ENCODE assay signal across 8 cellular contexts in genomic region chr1:8121261-8122159, GRCh38.
DNase-seq lines count a peak whose midpoint lies in the region; ATAC-seq and TF ChIP-seq lines count a peak whose summit lies in the region.

No MANE protein-coding gene starts in this region.

- H3K4me3 ChIP-seq in PC-9 (peak overlapping the region; percentile 28; the same call in 1 of the 2 replicates), fibroblast of lung (replicated peaks in 1 of 4; ENCODE audit: control extremely low read depth in 1 of 4, insufficient read depth in 1 of 4, low read depth in 3 of 4, low read length in 4 of 4) (no peak overlapping the region)

- no peaks in the 10 kb centered on the region for H4K20me1 ChIP-seq in PC-9 (ENCODE audit: insufficient read depth)
- H4K20me1 ChIP-seq in fibroblast of lung (ENCODE audit: control insufficient read depth, extremely low read depth, insufficient read depth, low read length): no peaks in the 10 kb centered on the region

- H3K4me1 ChIP-seq in PC-9 (replicated peaks; ENCODE audit: insufficient read depth): peaks cover 79% of the 10 kb centered on the region
- H3K4me1 ChIP-seq in fibroblast of lung (ENCODE audit: control insufficient read depth, extremely low read depth, insufficient read depth, low read length): peaks cover 26% of the 10 kb centered on the region

- H3K4me2 ChIP-seq in PC-9 (peak overlapping the region; percentile 76), fibroblast of lung (ENCODE audit: extremely low read depth, insufficient read depth, low read length) (peak overlapping the region; percentile 32)

- H3K36me3 Mint-ChIP-seq in nephron progenitor cell (ENCODE audit: low read depth) (peaks cover 24% of the 10 kb centered on the region), glutamatergic neuron (ENCODE audit: unreplicated experiment) (peaks cover 14% of the 10 kb centered on the region)

- POLR2A ChIA-PET in PC-9 (lab: Charles Lee; ENCODE audit: unreplicated experiment): interaction anchor here (0.5 to 1.3 kb wide), 10 partner anchors 16 to 1633 kb away, joined by 3 to 10 read pairs (median 4); no protein-coding TSS in a partner anchor

- ATAC-seq in GM18858 (IDR thresholded peaks at IDR 0.05; ENCODE audit: unreplicated experiment): no peak

- H3K9ac ChIP-seq in fibroblast of lung (ENCODE audit: insufficient read depth, low read length): no peak overlapping the region

- intact Hi-C loops in PC-9 (cut with micrococcal nuclease; ENCODE audit: unreplicated experiment): loop anchor here (1.0 to 5.0 kb wide), 5 partner anchors 19 to 193 kb away; no protein-coding TSS in a partner anchor

- TSS peak; percentile 88 for BruUV-seq in PC-9 (replicated peaks; lab: Mats Ljungman, UMichigan)

- no peaks in the 10 kb centered on the region for H3K9me2 ChIP-seq in PC-9 (ENCODE audit: insufficient read depth)

- H3K27ac Mint-ChIP-seq in nephron progenitor cell: peak overlapping the region; percentile 99
- H3K27ac Mint-ChIP-seq in glutamatergic neuron (ENCODE audit: unreplicated experiment): no peak overlapping the region

- no peaks in the 10 kb centered on the region for H3K27me3 ChIP-seq in PC-9 (ENCODE audit: insufficient read depth, low read depth)
- no peaks in the 10 kb centered on the region for H3K27me3 ChIP-seq in fibroblast of lung (ENCODE audit: control insufficient read depth, insufficient read depth, low read length)

- H3K36me3 ChIP-seq in PC-9 (ENCODE audit: low read depth) (no peaks in the 10 kb centered on the region), fibroblast of lung (ENCODE audit: control insufficient read depth, insufficient read depth, low read length) (no peaks in the 10 kb centered on the region)

- peaks cover 56% of the 10 kb centered on the region for H3K4me1 Mint-ChIP-seq in nephron progenitor cell
- peaks cover 11% of the 10 kb centered on the region for H3K4me1 Mint-ChIP-seq in glutamatergic neuron (ENCODE audit: low read depth, unreplicated experiment)

- H2AFZ ChIP-seq in PC-9 (no peak overlapping the region), fibroblast of lung (ENCODE audit: low read length) (no peak overlapping the region)

- H3K27ac ChIP-seq in PC-9 (peak overlapping the region; percentile 100), fibroblast of lung (ENCODE audit: insufficient read depth, low read length) (peak overlapping the region; percentile 76)

- H3K79me2 ChIP-seq in PC-9 (ENCODE audit: low read depth) (no peaks in the 10 kb centered on the region), fibroblast of lung (ENCODE audit: control insufficient read depth, insufficient read depth, low read length) (no peaks in the 10 kb centered on the region)

- peaks cover 58% of the 10 kb centered on the region for H3F3A ChIP-seq in PC-9 (ENCODE audit: insufficient read depth, low read depth)

- CTCF ChIA-PET in PC-9 (lab: Charles Lee): interaction anchor here (0.6 to 1.1 kb wide), 3 partner anchors 12 to 222 kb away, joined by 4 to 5 read pairs (median 4); no protein-coding TSS in a partner anchor

- H3K27me3 Mint-ChIP-seq in nephron progenitor cell (ENCODE audit: low read depth, poor library complexity) (peaks cover 4% of the 10 kb centered on the region), glutamatergic neuron (ENCODE audit: unreplicated experiment) (peaks cover 10% of the 10 kb centered on the region)

- DNase-seq in AG08396 (ENCODE audit: low spot score): peak; percentile 69
- DNase-seq in PC-9: peak; percentile 63 to 96
- peak; percentile 99 to 100 for DNase-seq in fibroblast of lung (ENCODE audit: low read depth in 2 of 2)
- DNase-seq in nephron progenitor cell: no peak
- DNase-seq in HuH-7.5 (ENCODE audit: low spot score): no peak
- DNase-seq in stimulated activated naive CD4-positive, alpha-beta T cell treated with Interleukin-2 at 50 U/mL for 16 hours (lab: John Stamatoyannopoulos, UW): no peak
- DNase-seq in glutamatergic neuron: no peak

- no peak overlapping the region for H3K4me3 Mint-ChIP-seq in nephron progenitor cell
- H3K4me3 Mint-ChIP-seq in glutamatergic neuron (ENCODE audit: unreplicated experiment): no peak overlapping the region

- peaks cover 35% of the 10 kb centered on the region for H3K9me3 Mint-ChIP-seq in nephron progenitor cell
- peaks cover 9% of the 10 kb centered on the region for H3K9me3 Mint-ChIP-seq in glutamatergic neuron (ENCODE audit: unreplicated experiment)

- TF ChIP-seq CTCF in PC-9 (conservative IDR thresholded peaks at IDR 0.05): no peak
- TF ChIP-seq CTCF in fibroblast of lung (conservative IDR thresholded peaks at IDR 0.05 in 1 of 2, IDR thresholded peaks at IDR 0.05 in 1 of 2; ENCODE audit: low read depth in 1 of 2, low read length in 2 of 2): no peak
- no peak for TF ChIP-seq CTCF in nephron progenitor cell (IDR thresholded peaks at IDR 0.05)
- TF ChIP-seq CTCF in glutamatergic neuron (IDR thresholded peaks at IDR 0.05; ENCODE audit: partially characterized antibody, unreplicated experiment): no peak

- H3K9me3 ChIP-seq in PC-9 (ENCODE audit: insufficient read depth, low read depth): no peaks in the 10 kb centered on the region
- no peaks in the 10 kb centered on the region for H3K9me3 ChIP-seq in fibroblast of lung (ENCODE audit: control insufficient read depth, insufficient read depth, low read depth, low read length)

Comparison
In these comparisons a context has a peak if more than half of its experiments do, and no peak if none do; other contexts are left out.
1. DNase-seq: peak in AG08396 (single experiment), PC-9 (2 of 2) and fibroblast of lung (2 of 2); none in nephron progenitor cell (single experiment), HuH-7.5 (single experiment), stimulated activated naive CD4-positive, alpha-beta T cell treated with Interleukin-2 at 50 U/mL for 16 hours (single experiment) and glutamatergic neuron (single experiment).